In genomic region chr1:201791051-201791774, GRCh38 we compare ENCODE assay signal across 11 cellular contexts. TPM values are rescaled to one million over a fixed set of nuclear protein-coding genes. Genes with fewer than 3 reads are reported as not detected.
DNase-seq lines count a peak whose midpoint lies in the region; ATAC-seq and TF ChIP-seq lines count a peak whose summit lies in the region.
"Had no signal": no experiment of that assay in that cellular context is flagged by ENCODE, and none has a peak within 500 bp of the region (broad histone marks: within the 10 kb centered on the region; RNA-seq: fewer than 3 reads in every experiment).

No MANE protein-coding gene starts in this region.

- peak in 1 of 2 donors; percentile 7 for ATAC-seq in right cardiac atrium
- ATAC-seq in GM19328 (IDR thresholded peaks at IDR 0.05; ENCODE audit: unreplicated experiment): no peak

- H3K4me3 ChIP-seq in adipocyte (ENCODE audit: low read length): peak overlapping the region; percentile 0
- no peak overlapping the region for H3K4me3 ChIP-seq in right cardiac atrium (ENCODE audit: low read length)
- H3K4me3 ChIP-seq in skin epidermis: no peak overlapping the region

- H3K27ac ChIP-seq in right cardiac atrium (ENCODE audit: low read length) (peak overlapping the region; percentile 87), skin epidermis (peak overlapping the region in 16 of 21 experiments; percentile 8 to 81 (median 50))

- H3K9me3 ChIP-seq in adipocyte (ENCODE audit: control insufficient read depth, low read length): no peaks in the 10 kb centered on the region
- H3K9me3 ChIP-seq in right cardiac atrium (ENCODE audit: control insufficient read depth, low read length): no peaks in the 10 kb centered on the region

- peaks cover 99% of the 10 kb centered on the region for H3K36me3 ChIP-seq in adipocyte (ENCODE audit: control insufficient read depth, insufficient read depth, low read length, severe bottlenecking)

- H3K27me3 Mint-ChIP-seq in HFFc6 (ENCODE audit: insufficient read depth): peaks cover 3% of the 10 kb centered on the region

- H3K27me3 ChIP-seq in adipocyte (replicated peaks; ENCODE audit: control insufficient read depth, insufficient read depth, low read length) (no peaks in the 10 kb centered on the region), right cardiac atrium (ENCODE audit: control insufficient read depth, insufficient read depth) (no peaks in the 10 kb centered on the region)

- WGBS in right cardiac atrium: 35% methylated on average over 8 of the region's 8 CpGs

- H3K9ac ChIP-seq in adipocyte (ENCODE audit: low read length): peak overlapping the region; percentile 75

- H3K4me1 Mint-ChIP-seq in HFFc6 (ENCODE audit: low read depth): peaks cover 70% of the 10 kb centered on the region

- peaks cover 74% of the 10 kb centered on the region for H3K36me3 Mint-ChIP-seq in HFFc6 (ENCODE audit: low read depth)

- H3K4me3 Mint-ChIP-seq in HFFc6: peak overlapping the region; percentile 54

- H3K4me1 ChIP-seq in adipocyte (ENCODE audit: control insufficient read depth, insufficient read depth, low read length) (peaks cover 70% of the 10 kb centered on the region), right cardiac atrium (ENCODE audit: control insufficient read depth, insufficient read depth, low read length) (peaks cover 19% of the 10 kb centered on the region)

- no peak for TF ChIP-seq CTCF in HFFc6 (IDR thresholded peaks at IDR 0.05)

- intact Hi-C loops in right cardiac atrium (cut with DNase I): loop anchor here (2.0 to 5.0 kb wide), 4 partner anchors 78 to 234 kb away; no protein-coding TSS in a partner anchor

- DNase-seq in HFFc6: no peak
- no peak for DNase-seq in adipocyte (ENCODE audit: low read depth)
- DNase-seq in right cardiac atrium: no peak
- no peak for DNase-seq in SIG-M5 treated with dmso at 0.1 percent for 504 hours (lab: John Stamatoyannopoulos, UW; ENCODE audit: unreplicated experiment)
- DNase-seq in stimulated activated CD4-positive, alpha-beta T cell treated with anti-CD3 and anti-CD28 coated beads, Interleukin-2, amount 100 ng/mL, for 48 hours: no peak
- no peak for DNase-seq in NOMO-1 treated with DMSO at 0.1 percent for 48 hours (lab: John Stamatoyannopoulos, UW; ENCODE audit: unreplicated experiment)
- DNase-seq: activated CD4-positive, CD25-positive, alpha-beta regulatory T cell; DMS79; stimulated activated CD4-positive, alpha-beta T cell treated with anti-CD3 and anti-CD28 coated beads, Interleukin-4, amount 100 ng/mL, for 4 hours had no signal

- H3K9me3 Mint-ChIP-seq in HFFc6: no peaks in the 10 kb centered on the region

- peak overlapping the region; percentile 79 for H3K27ac Mint-ChIP-seq in HFFc6

RNA-seq across cellular contexts. Expression of gene IPO9, which starts 37.7 kb away (rescaled TPM):
- total RNA-seq in HFFc6 (2021; fragmentation: NEBNext Ultra II Directional; extraction: Animal tissue kit (Norgen Biotek cat#: 25700)): 10 to 100 TPM; 54.1 to 77.8 (median 63.6) TPM
- total RNA-seq in right cardiac atrium: 10 to 100 TPM; 21.7 to 27.9 (median 24.6) TPM
- polyA plus RNA-seq in right cardiac atrium: 10.3 TPM
